In the genomic region with DNA sequence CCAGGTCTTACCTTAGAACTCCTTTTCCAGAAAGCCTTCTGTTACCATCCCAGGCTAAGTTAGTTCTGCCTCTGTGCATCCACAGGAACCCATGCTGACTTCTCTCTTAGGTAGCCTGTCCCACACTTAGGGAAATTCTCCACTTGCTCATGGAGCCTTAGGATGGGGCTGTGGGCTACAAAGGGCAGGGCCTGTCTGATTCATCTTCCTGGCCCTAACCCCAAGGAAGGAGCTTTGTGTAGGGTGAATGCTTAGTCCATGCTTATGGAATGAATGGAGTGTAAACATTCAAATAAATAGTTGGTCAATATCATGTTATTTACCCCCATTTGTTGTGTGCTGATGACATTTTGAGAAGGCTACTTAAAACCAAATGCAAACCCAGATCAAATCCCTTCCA, we compare ENCODE assay signal across 19 cellular contexts. TPM values are rescaled to one million over a fixed set of nuclear protein-coding genes. Genes with fewer than 3 reads are reported as not detected.
"Had no signal": no experiment of that assay in that cellular context is flagged by ENCODE, and none has a peak within 500 bp of the region (broad histone marks: within the 10 kb centered on the region; RNA-seq: fewer than 3 reads in every experiment).

No MANE protein-coding gene starts in this region.

- H3K36me3 ChIP-seq: right lobe of liver, stomach, upper lobe of right lung had no signal

- H3K27me3 Mint-ChIP-seq: activated CD4-positive, alpha-beta memory T cell treated with anti-CD3 and anti-CD28 coated beads, Interleukin-2, amount 10 ng/mL, durations not matched to agents 7 days and 5 days; activated naive CD8-positive, alpha-beta T cell treated with anti-CD3 and anti-CD28 coated beads, Interleukin-2, amount 10 ng/mL, durations not matched to agents 7 days and 5 days had no signal

- H3K4me1 ChIP-seq: body of pancreas, psoas muscle, right lobe of liver, stomach, upper lobe of right lung had no signal

- DNase-seq: activated CD4-positive, alpha-beta memory T cell treated with anti-CD3 and anti-CD28 coated beads, Interleukin-2, amount 10 ng/mL, durations not matched to agents 7 days and 5 days; activated CD4-positive, alpha-beta T cell treated with anti-CD3 and anti-CD28 coated beads for 36 hours; activated CD8-positive, alpha-beta memory T cell treated with anti-CD3 and anti-CD28 coated beads, Interleukin-2, amount 10 ng/mL, durations not matched to agents 7 days and 5 days; activated naive CD8-positive, alpha-beta T cell treated with anti-CD3 and anti-CD28 coated beads, Interleukin-2, amount 10 ng/mL, durations not matched to agents 7 days and 5 days; body of pancreas; dorsolateral prefrontal cortex; endodermal cell; left ventricle myocardium superior; naive thymus-derived CD8-positive, alpha-beta T cell; psoas muscle; right lobe of liver; stimulated activated CD4-positive, alpha-beta T cell treated with anti-CD3 and anti-CD28 coated beads, Interleukin-4, amount 100 ng/mL, for 24 hours; stomach; upper lobe of right lung had no signal

- H3K4me1 Mint-ChIP-seq: activated CD4-positive, alpha-beta memory T cell treated with anti-CD3 and anti-CD28 coated beads, Interleukin-2, amount 10 ng/mL, durations not matched to agents 7 days and 5 days; activated CD4-positive, alpha-beta T cell treated with anti-CD3 and anti-CD28 coated beads for 36 hours; activated CD8-positive, alpha-beta memory T cell treated with anti-CD3 and anti-CD28 coated beads, Interleukin-2, amount 10 ng/mL, durations not matched to agents 7 days and 5 days; activated naive CD8-positive, alpha-beta T cell treated with anti-CD3 and anti-CD28 coated beads, Interleukin-2, amount 10 ng/mL, durations not matched to agents 7 days and 5 days; naive thymus-derived CD8-positive, alpha-beta T cell; stimulated activated effector memory CD8-positive, alpha-beta T cell treated with anti-CD3 and anti-CD28 coated beads, Interleukin-12 subunit alpha, Interleukin-12 subunit beta, amount 100 ng/mL, for 72 hours had no signal

- H3K4me3 Mint-ChIP-seq: activated CD4-positive, alpha-beta memory T cell treated with anti-CD3 and anti-CD28 coated beads, Interleukin-2, amount 10 ng/mL, durations not matched to agents 7 days and 5 days; activated CD4-positive, alpha-beta T cell treated with anti-CD3 and anti-CD28 coated beads for 36 hours; activated CD8-positive, alpha-beta memory T cell treated with anti-CD3 and anti-CD28 coated beads, Interleukin-2, amount 10 ng/mL, durations not matched to agents 7 days and 5 days; activated naive CD8-positive, alpha-beta T cell treated with anti-CD3 and anti-CD28 coated beads, Interleukin-2, amount 10 ng/mL, durations not matched to agents 7 days and 5 days; endodermal cell; naive thymus-derived CD8-positive, alpha-beta T cell; stimulated activated effector memory CD8-positive, alpha-beta T cell treated with anti-CD3 and anti-CD28 coated beads, Interleukin-12 subunit alpha, Interleukin-12 subunit beta, amount 100 ng/mL, for 72 hours; T-helper 2 cell treated with Interferon-gamma antibody and Interleukin-4, amounts not matched to agents 5 μg/mL and 100 μg/mL, for 36 hours; WTC11 had no signal

- H3K36me3 Mint-ChIP-seq: activated CD8-positive, alpha-beta memory T cell treated with anti-CD3 and anti-CD28 coated beads, Interleukin-2, amount 10 ng/mL, durations not matched to agents 7 days and 5 days; activated naive CD8-positive, alpha-beta T cell treated with anti-CD3 and anti-CD28 coated beads, Interleukin-2, amount 10 ng/mL, durations not matched to agents 7 days and 5 days; naive thymus-derived CD8-positive, alpha-beta T cell; stimulated activated effector memory CD8-positive, alpha-beta T cell treated with anti-CD3 and anti-CD28 coated beads, Interleukin-12 subunit alpha, Interleukin-12 subunit beta, amount 100 ng/mL, for 72 hours; WTC11 had no signal

- H3K9me3 ChIP-seq: body of pancreas, psoas muscle, right lobe of liver, upper lobe of right lung had no signal

- ATAC-seq: activated CD4-positive, alpha-beta T cell treated with anti-CD3 and anti-CD28 coated beads for 36 hours; activated CD8-positive, alpha-beta memory T cell treated with anti-CD3 and anti-CD28 coated beads, Interleukin-2, amount 10 ng/mL, durations not matched to agents 7 days and 5 days; body of pancreas; left ventricle myocardium superior; naive thymus-derived CD8-positive, alpha-beta T cell; psoas muscle; right lobe of liver; stimulated activated effector memory CD8-positive, alpha-beta T cell treated with anti-CD3 and anti-CD28 coated beads, Interleukin-12 subunit alpha, Interleukin-12 subunit beta, amount 100 ng/mL, for 72 hours; upper lobe of right lung; WTC11 had no signal

- H3K4me3 ChIP-seq: body of pancreas, dorsolateral prefrontal cortex, psoas muscle, right lobe of liver, stomach, upper lobe of right lung had no signal

- H3K27ac ChIP-seq: body of pancreas, dorsolateral prefrontal cortex, epithelial cell of prostate, psoas muscle, right lobe of liver, stomach, upper lobe of right lung had no signal

- H3K27ac Mint-ChIP-seq: activated CD4-positive, alpha-beta memory T cell treated with anti-CD3 and anti-CD28 coated beads, Interleukin-2, amount 10 ng/mL, durations not matched to agents 7 days and 5 days; activated CD4-positive, alpha-beta T cell treated with anti-CD3 and anti-CD28 coated beads for 36 hours; activated CD8-positive, alpha-beta memory T cell treated with anti-CD3 and anti-CD28 coated beads, Interleukin-2, amount 10 ng/mL, durations not matched to agents 7 days and 5 days; activated naive CD8-positive, alpha-beta T cell treated with anti-CD3 and anti-CD28 coated beads, Interleukin-2, amount 10 ng/mL, durations not matched to agents 7 days and 5 days; endodermal cell; naive thymus-derived CD8-positive, alpha-beta T cell; stimulated activated effector memory CD8-positive, alpha-beta T cell treated with anti-CD3 and anti-CD28 coated beads, Interleukin-12 subunit alpha, Interleukin-12 subunit beta, amount 100 ng/mL, for 72 hours; T-helper 2 cell treated with Interferon-gamma antibody and Interleukin-4, amounts not matched to agents 5 μg/mL and 100 μg/mL, for 36 hours; WTC11 had no signal

- H3K9me3 Mint-ChIP-seq: activated CD4-positive, alpha-beta memory T cell treated with anti-CD3 and anti-CD28 coated beads, Interleukin-2, amount 10 ng/mL, durations not matched to agents 7 days and 5 days; activated naive CD8-positive, alpha-beta T cell treated with anti-CD3 and anti-CD28 coated beads, Interleukin-2, amount 10 ng/mL, durations not matched to agents 7 days and 5 days; endodermal cell; T-helper 2 cell treated with Interferon-gamma antibody and Interleukin-4, amounts not matched to agents 5 μg/mL and 100 μg/mL, for 36 hours had no signal

- H3K27me3 ChIP-seq: body of pancreas, right lobe of liver had no signal

RNA-seq across cellular contexts. Expression of a gene that starts 54.7 kb away (rescaled TPM):
- total RNA-seq: activated CD4-positive, alpha-beta memory T cell treated with anti-CD3 and anti-CD28 coated beads, Interleukin-2, amount 10 ng/mL, durations not matched to agents 7 days and 5 days; activated CD4-positive, alpha-beta T cell treated with anti-CD3 and anti-CD28 coated beads for 36 hours; activated CD8-positive, alpha-beta memory T cell treated with anti-CD3 and anti-CD28 coated beads, Interleukin-2, amount 10 ng/mL, durations not matched to agents 7 days and 5 days; activated naive CD8-positive, alpha-beta T cell treated with anti-CD3 and anti-CD28 coated beads, Interleukin-2, amount 10 ng/mL, durations not matched to agents 7 days and 5 days; body of pancreas; fibroblast of lung; naive thymus-derived CD8-positive, alpha-beta T cell; right lobe of liver; stomach; upper lobe of right lung; WTC11 had no signal
- polyA plus RNA-seq: fibroblast of lung; naive thymus-derived CD8-positive, alpha-beta T cell had no signal
